Comparison of ENCODE assay signal across 24 cellular contexts in the genomic region with DNA sequence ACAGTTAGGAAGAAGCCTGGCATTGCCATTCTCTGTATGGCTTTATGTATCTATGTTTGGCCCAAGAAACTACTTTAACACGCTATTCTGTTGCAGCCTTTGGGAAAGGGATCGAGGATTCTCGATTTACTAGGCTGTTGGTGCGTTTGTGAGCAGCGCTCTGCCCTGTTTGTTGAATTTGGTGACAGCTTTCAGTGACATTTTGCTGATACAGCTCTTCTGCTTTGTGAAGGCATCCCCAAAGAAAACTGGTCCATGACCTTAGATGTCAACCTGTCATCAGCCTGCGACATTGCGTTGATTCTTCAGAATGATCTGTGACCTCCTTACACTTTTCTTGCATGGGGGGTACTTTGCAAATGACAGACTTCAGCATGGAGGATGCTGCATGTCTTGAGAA.
DNase-seq lines count a peak whose midpoint lies in the region; ATAC-seq, FAIRE-seq and TF ChIP-seq lines count a peak whose summit lies in the region.
"Had no signal": no experiment of that assay in that cellular context is flagged by ENCODE, and none has a peak within 500 bp of the region (broad histone marks: within the 10 kb centered on the region; RNA-seq: fewer than 3 reads in every experiment).

No MANE protein-coding gene starts in this region.

- FAIRE-seq in A549 (lab: Jason Lieb, UNC): no peak
- FAIRE-seq in GM12892 (lab: Jason Lieb, UNC): peak; percentile 21
- FAIRE-seq in K562 (lab: Jason Lieb, UNC): no peak
- no peak for FAIRE-seq in small intestine (lab: Jason Lieb, UNC)
- FAIRE-seq: A204.1, D721Med, G401.6, GM12891, GM18507 had no signal

- in situ Hi-C loops in K562 (cut with MboI) (no loop called here), HAP-1 (cut with MboI; ENCODE audit: low sequenced_read_pairs) (no loop called here)

- no peak overlapping the region for H3K9ac ChIP-seq in K562 (ENCODE audit: insufficient read depth in 1 of 2, low read depth in 2 of 2, low read length in 2 of 2)
- H3K9ac ChIP-seq: BLaER1 treated with 17β-estradiol and CSF1 and Interleukin-3, amounts not matched to agents 10 nM and 100 nM had no signal

- no TSS peak for BruUV-seq in K562 (replicated peaks; lab: Mats Ljungman, UMichigan)

- H3K4me1 ChIP-seq in A549: no peaks in the 10 kb centered on the region
- no peaks in the 10 kb centered on the region for H3K4me1 ChIP-seq in K562 (replicated peaks in 1 of 2; ENCODE audit: control insufficient read depth in 2 of 2, insufficient read depth in 2 of 2, low read length in 2 of 2)
- H3K4me1 ChIP-seq in small intestine (ENCODE audit: control insufficient read depth in 2 of 2, insufficient read depth in 1 of 2, low read depth in 1 of 2, low read length in 1 of 2): no peaks in the 10 kb centered on the region
- H3K4me1 ChIP-seq in ascending aorta: no peaks in the 10 kb centered on the region
- H3K4me1 ChIP-seq in HAP-1: no peaks in the 10 kb centered on the region
- H3K4me1 ChIP-seq: BLaER1 treated with 17β-estradiol and CSF1 and Interleukin-3, amounts not matched to agents 10 nM and 100 nM; Caco-2 had no signal

- H3K4me3 ChIP-seq in A549 (no peak overlapping the region), K562 (no peak overlapping the region), small intestine (ENCODE audit: low read depth in 1 of 2, low read length in 2 of 2) (no peak overlapping the region), ascending aorta (no peak overlapping the region), HAP-1 (no peak overlapping the region)
- H3K4me3 ChIP-seq: BLaER1 treated with 17β-estradiol and CSF1 and Interleukin-3, amounts not matched to agents 10 nM and 100 nM had no signal

- no peak for TF ChIP-seq EP300 in A549 (IDR thresholded peaks at IDR 0.05)
- no peak for TF ChIP-seq EP300 in K562 (IDR thresholded peaks at IDR 0.05; ENCODE audit: low read length)

- peaks cover 7% of the 10 kb centered on the region for H3K4me1 Mint-ChIP-seq in memory B cell

- no peak overlapping the region for H3K4me2 ChIP-seq in A549
- H3K4me2 ChIP-seq in K562 (ENCODE audit: insufficient read depth, low read length): no peak overlapping the region
- H3K4me2 ChIP-seq: BLaER1 treated with 17β-estradiol and CSF1 and Interleukin-3, amounts not matched to agents 10 nM and 100 nM had no signal

- no peak overlapping the region for H3K27ac ChIP-seq in A549
- no peak overlapping the region for H3K27ac ChIP-seq in K562 (ENCODE audit: extremely low read depth, low read depth, low read length)
- H3K27ac ChIP-seq in small intestine (ENCODE audit: low read depth in 1 of 2, low read length in 1 of 2): no peak overlapping the region
- H3K27ac ChIP-seq in ascending aorta: no peak overlapping the region
- H3K27ac ChIP-seq: BLaER1 treated with 17β-estradiol and CSF1 and Interleukin-3, amounts not matched to agents 10 nM and 100 nM; C4-2B had no signal

- no peak for TF ChIP-seq CTCF in A549 (IDR thresholded peaks at IDR 0.05)
- no peak for TF ChIP-seq CTCF in K562 (IDR thresholded peaks at IDR 0.05 in 2 of 3, conservative IDR thresholded peaks at IDR 0.05 in 1 of 3; ENCODE audit: insufficient read depth in 2 of 3, low read depth in 1 of 3, low read length in 3 of 3)
- no peak for TF ChIP-seq CTCF in ascending aorta (IDR thresholded peaks at IDR 0.05)

- H3K27me3 ChIP-seq in K562 (ENCODE audit: control insufficient read depth in 2 of 2, insufficient read depth in 2 of 2, low read length in 2 of 2): no peaks in the 10 kb centered on the region; a peak in 1 of 5 replicates
- no peaks in the 10 kb centered on the region for H3K27me3 ChIP-seq in small intestine (ENCODE audit: control insufficient read depth in 2 of 2, insufficient read depth in 2 of 2, low read length in 2 of 2)
- no peaks in the 10 kb centered on the region for H3K27me3 ChIP-seq in ascending aorta
- H3K27me3 ChIP-seq in HAP-1 (ENCODE audit: low read depth): no peaks in the 10 kb centered on the region
- H3K27me3 ChIP-seq: BLaER1 treated with 17β-estradiol and CSF1 and Interleukin-3, amounts not matched to agents 10 nM and 100 nM had no signal

- H3K9me3 ChIP-seq in A549 (no peaks in the 10 kb centered on the region), K562 (replicated peaks; ENCODE audit: control insufficient read depth, insufficient read depth, low read depth, low read length) (no peaks in the 10 kb centered on the region), small intestine (ENCODE audit: control insufficient read depth, low read depth) (no peaks in the 10 kb centered on the region), ascending aorta (no peaks in the 10 kb centered on the region), HAP-1 (no peaks in the 10 kb centered on the region)
- H3K9me3 ChIP-seq: BLaER1 treated with 17β-estradiol and CSF1 and Interleukin-3, amounts not matched to agents 10 nM and 100 nM; Caco-2 had no signal

- 42% methylated on average over 7 of the region's 7 CpGs for WGBS in A549 (ENCODE audit: missing lambda C conversion rate)
- 14% methylated on average over 7 of the region's 7 CpGs for WGBS in K562 (ENCODE audit: insufficient coverage, low coverage, missing lambda C conversion rate)
- 86 to 97% (median 96%) methylated on average over 7 of the region's 7 CpGs for WGBS in small intestine, 3 donors

- no peaks in the 10 kb centered on the region for H3K79me2 ChIP-seq in K562 (ENCODE audit: control insufficient read depth, insufficient read depth, low read length)

- H3K27me3 Mint-ChIP-seq in memory B cell: no peaks in the 10 kb centered on the region
- H3K27me3 Mint-ChIP-seq: B cell; CD4-positive, alpha-beta T cell had no signal

- H3K9me3 Mint-ChIP-seq in memory B cell: no peaks in the 10 kb centered on the region
- H3K9me3 Mint-ChIP-seq: CD4-positive, alpha-beta T cell; CD8-positive, alpha-beta T cell had no signal

- H3K36me3 ChIP-seq in K562 (ENCODE audit: control insufficient read depth, insufficient read depth, low read length) (no peaks in the 10 kb centered on the region), small intestine (ENCODE audit: control insufficient read depth in 2 of 2, insufficient read depth in 2 of 2, low read length in 2 of 2) (no peaks in the 10 kb centered on the region), ascending aorta (no peaks in the 10 kb centered on the region), HAP-1 (replicated peaks) (no peaks in the 10 kb centered on the region)

- H3K9me1 ChIP-seq in K562 (ENCODE audit: control insufficient read depth, insufficient read depth, low read length): no peaks in the 10 kb centered on the region

- no peaks in the 10 kb centered on the region for H4K20me1 ChIP-seq in K562 (replicated peaks; ENCODE audit: control insufficient read depth, insufficient read depth, low read length)

- ATAC-seq in A549 (no peak), K562 (no peak), memory B cell (ENCODE audit: low read depth) (no peak)
- ATAC-seq: CD8-positive, alpha-beta T cell had no signal

- POLR2A ChIA-PET in A549 (lab: Yijun Ruan, JAX) (no interaction called here), K562 (lab: Yijun Ruan, JAX) (no interaction called here)

- no peak for TF ChIP-seq RAD21 in A549 (conservative IDR thresholded peaks at IDR 0.05 in 1 of 2, IDR thresholded peaks at IDR 0.05 in 1 of 2)
- TF ChIP-seq RAD21 in K562 (CRISPR knock-in tag; conservative IDR thresholded peaks at IDR 0.05 in 1 of 2, IDR thresholded peaks at IDR 0.05 in 1 of 2): no peak

- H3K36me3 Mint-ChIP-seq in memory B cell: peaks cover 44% of the 10 kb centered on the region

- peak overlapping the region; percentile 55 for H3K27ac Mint-ChIP-seq in memory B cell
- H3K27ac Mint-ChIP-seq: B cell; CD4-positive, alpha-beta T cell; CD8-positive, alpha-beta T cell had no signal

- no peak overlapping the region for H2AFZ ChIP-seq in K562 (ENCODE audit: low read depth, low read length)

- intact Hi-C loops in K562 (cut with micrococcal nuclease): no loop called here
- intact Hi-C loops in ascending aorta (cut with DNase I): no loop called here

- DNase-seq in A549 (ENCODE audit: low read depth in 1 of 2, low spot score in 1 of 2) (no peak), GM12892 (ENCODE audit: insufficient read length) (no peak), K562 (ENCODE audit: extremely low read depth in 1 of 4, low spot score in 3 of 4) (no peak), memory B cell (ENCODE audit: low spot score in 2 of 2) (no peak), NCI-H1092 (lab: John Stamatoyannopoulos, UW) (no peak), small intestine (no peak), ascending aorta (ENCODE audit: low spot score in 2 of 2) (no peak), HAP-1 (ENCODE audit: low spot score in 2 of 2) (no peak)
- DNase-seq: 8988T; AML-193; Caco-2; Calu3; CD4-positive, alpha-beta T cell; CD8-positive, alpha-beta T cell; DMS79 treated with DMSO at 0.1 percent for 48 hours; GF-D8 had no signal

- CTCF ChIA-PET in A549 (lab: Yijun Ruan, JAX): no interaction called here
- CTCF ChIA-PET in K562 (lab: Yijun Ruan, JAX; ENCODE audit: low intra/inter-chr PET ratio): no interaction called here

- H3K4me3 Mint-ChIP-seq in memory B cell: no peak overlapping the region
- H3K4me3 Mint-ChIP-seq: B cell; CD4-positive, alpha-beta T cell; CD8-positive, alpha-beta T cell had no signal

- TF ChIP-seq POLR2A in A549 (IDR thresholded peaks at IDR 0.05; ENCODE audit: low read length): no peak
- no peak for TF ChIP-seq POLR2A in GM12892 (IDR thresholded peaks at IDR 0.05; ENCODE audit: low read depth, low read length)
- TF ChIP-seq POLR2A in K562 (conservative IDR thresholded peaks at IDR 0.05): no peak

TF ChIP-seq in A549, 52 proteins besides CTCF, POLR2A, EP300 and RAD21:
- TF ChIP-seq MAFK (IDR thresholded peaks at IDR 0.05; ENCODE audit: partially characterized antibody) (peak; percentile 71), FOSB (CRISPR knock-in tag; IDR thresholded peaks at IDR 0.05) (no peak)
TF ChIP-seq in A549: peak in this region for 1.

TF ChIP-seq in K562, 482 proteins besides CTCF, POLR2A, EP300 and RAD21 (continues in another document):
- TF ChIP-seq C11orf30 (IDR thresholded peaks at IDR 0.05; ENCODE audit: low read depth) (peak; percentile 72; the same call in 1 of the 2 replicates), NFYB (IDR thresholded peaks at IDR 0.05; ENCODE audit: extremely low read depth, insufficient read length) (no peak), CREM (IDR thresholded peaks at IDR 0.05; ENCODE audit: low read depth) (peak; percentile 43; the same call in 1 of the 2 replicates), FOXJ2 (tag; IDR thresholded peaks at IDR 0.05) (no peak), MAFG (tag; conservative IDR thresholded peaks at IDR 0.05) (peak; percentile 63; the same call in 1 of the 2 replicates), MAFK (IDR thresholded peaks at IDR 0.05; ENCODE audit: low read length) (peak; percentile 45; the same call in 1 of the 2 replicates), RFX1 (IDR thresholded peaks at IDR 0.05) (no peak), MAFF (IDR thresholded peaks at IDR 0.05; ENCODE audit: low read length) (peak; percentile 67), TCF7L2 (IDR thresholded peaks at IDR 0.05; ENCODE audit: low read depth, low read length) (no peak), LEF1 (IDR thresholded peaks at IDR 0.05) (no peak)

Comparison
In these comparisons a context has a peak if more than half of its experiments do, and no peak if none do; other contexts are left out.
1. Of the 35 proteins assayed by ChIP-seq in both K562 and A549: peak only in K562: none; only in A549: none; in both: MAFK; in neither: 34.